ENCODE assay signal across 15 cellular contexts in genomic region chr1:246482780-246483179, GRCh38. TPM values are rescaled to one million over a fixed set of nuclear protein-coding genes. Genes with fewer than 3 reads are reported as not detected.
DNase-seq lines count a peak whose midpoint lies in the region; ATAC-seq, FAIRE-seq and TF ChIP-seq lines count a peak whose summit lies in the region.
"Had no signal": no experiment of that assay in that cellular context is flagged by ENCODE, and none has a peak within 500 bp of the region (broad histone marks: within the 10 kb centered on the region; RNA-seq: fewer than 3 reads in every experiment).

No MANE protein-coding gene starts in this region.

- peak overlapping the region; percentile 39 for H3K27ac Mint-ChIP-seq in HFFc6
- H3K27ac Mint-ChIP-seq in memory B cell: peak overlapping the region; percentile 76

- no peak for TF ChIP-seq CTCF in HFFc6 (IDR thresholded peaks at IDR 0.05)

- peak; percentile 32 for ATAC-seq in GM18502 (IDR thresholded peaks at IDR 0.05; ENCODE audit: poor library complexity, unreplicated experiment)
- no peak for ATAC-seq in memory B cell (ENCODE audit: low read depth)
- ATAC-seq in GM19452 (IDR thresholded peaks at IDR 0.05; ENCODE audit: unreplicated experiment): no peak
- ATAC-seq: right cardiac atrium had no signal

- peak overlapping the region; percentile 65 for H3K4me3 Mint-ChIP-seq in HFFc6
- no peak overlapping the region for H3K4me3 Mint-ChIP-seq in memory B cell

- no peak for FAIRE-seq in H54 (lab: Jason Lieb, UNC)
- FAIRE-seq: frontal cortex had no signal

- H3K4me1 Mint-ChIP-seq in HFFc6 (ENCODE audit: low read depth): peaks cover 17% of the 10 kb centered on the region
- H3K4me1 Mint-ChIP-seq in memory B cell: peaks cover 20% of the 10 kb centered on the region

- TF ChIP-seq POLR2A in H54 (IDR thresholded peaks at IDR 0.05; ENCODE audit: low read depth, low read length): no peak

- H3K27me3 Mint-ChIP-seq in HFFc6 (ENCODE audit: insufficient read depth) (no peaks in the 10 kb centered on the region; the same call in 1 of the 2 replicates), memory B cell (no peaks in the 10 kb centered on the region)

- H3K9me3 Mint-ChIP-seq in HFFc6 (no peaks in the 10 kb centered on the region), memory B cell (no peaks in the 10 kb centered on the region)

- DNase-seq in HFFc6 (no peak), NCI-H524 (lab: John Stamatoyannopoulos, UW) (peak; percentile 48 to 87), memory B cell (ENCODE audit: low spot score in 2 of 2) (no peak), NCI-H2107 treated with DMSO at 0.1 percent for 48 hours (lab: John Stamatoyannopoulos, UW; ENCODE audit: unreplicated experiment) (no peak), H54 (ENCODE audit: insufficient read length, low spot score) (no peak)
- DNase-seq in activated effector memory CD4-positive, alpha-beta T cell treated with Interleukin-2 at 50 U/mL for 16 hours: no peak
- DNase-seq: adrenal gland, cortex of kidney, islet precursor cell, NCI-H2081, right cardiac atrium, substantia nigra had no signal

- no peaks in the 10 kb centered on the region for H3K36me3 Mint-ChIP-seq in HFFc6 (ENCODE audit: low read depth)
- H3K36me3 Mint-ChIP-seq in memory B cell: no peaks in the 10 kb centered on the region

RNA-seq across cellular contexts. Expression of gene SMYD3, which starts 24.3 kb away (rescaled TPM):
- total RNA-seq in HFFc6 (2021; fragmentation: NEBNext Ultra II Directional; extraction: Animal tissue kit (Norgen Biotek cat#: 25700)): 10 to 100 TPM; 28.4 to 37.9 (median 31.2) TPM

Comparison
In these comparisons a context has a peak if more than half of its experiments do, and no peak if none do; other contexts are left out.
1. DNase-seq: peak in NCI-H524 (2 of 2); none in HFFc6 (single experiment), memory B cell (0 of 2), NCI-H2107 treated with DMSO at 0.1 percent for 48 hours (single experiment), activated effector memory CD4-positive, alpha-beta T cell treated with Interleukin-2 at 50 U/mL for 16 hours (single experiment) and H54 (single experiment).